ENCODE assay signal across 10 cellular contexts in genomic region chr5:135242021-135242480, GRCh38.
DNase-seq lines count a peak whose midpoint lies in the region; ATAC-seq, FAIRE-seq and TF ChIP-seq lines count a peak whose summit lies in the region.
"Had no signal": no experiment of that assay in that cellular context is flagged by ENCODE, and none has a peak within 500 bp of the region (broad histone marks: within the 10 kb centered on the region; RNA-seq: fewer than 3 reads in every experiment).

No MANE protein-coding gene starts in this region.

- CTCF ChIA-PET in MCF 10A (lab: Yijun Ruan, JAX) = interaction anchor here (1.1 to 2.1 kb wide), 2 partner anchors 33 to 90 kb away, joined by 3 to 7 read pairs; no protein-coding TSS in a partner anchor

- ATAC-seq in GM19452 (IDR thresholded peaks at IDR 0.05; ENCODE audit: unreplicated experiment) = no peak

- H3K27ac Mint-ChIP-seq in MCF 10A (ENCODE audit: low read depth, unreplicated experiment) = peak overlapping the region; percentile 40
- H3K27ac Mint-ChIP-seq: activated naive CD8-positive, alpha-beta T cell; progenitor cell of endocrine pancreas had no signal

- no peak for FAIRE-seq in kidney (lab: Jason Lieb, UNC)

- DNase-seq in HT1080 (ENCODE audit: low read depth) = peak; percentile 98
- peak; percentile 87 for DNase-seq in MCF 10A (ENCODE audit: unreplicated experiment)
- DNase-seq in kidney = peak; percentile 18
- no peak for DNase-seq in transverse colon
- DNase-seq in nucleus accumbens (lab: John Stamatoyannopoulos, UW) = no peak
- no peak for DNase-seq in OCI-M1 (lab: John Stamatoyannopoulos, UW)
- DNase-seq: NCI-H510A had no signal

- H3K9ac ChIP-seq in kidney (ENCODE audit: low read length in 2 of 2) = no peak overlapping the region

- H3K4me1 Mint-ChIP-seq in MCF 10A (ENCODE audit: insufficient read depth, unreplicated experiment) = peaks cover 50% of the 10 kb centered on the region

- H3K36me3 ChIP-seq in kidney (ENCODE audit: control insufficient read depth in 1 of 2, insufficient read depth in 2 of 2, low read length in 2 of 2) (no peaks in the 10 kb centered on the region), transverse colon (no peaks in the 10 kb centered on the region)

- no peak overlapping the region for H3K4me3 Mint-ChIP-seq in MCF 10A (ENCODE audit: unreplicated experiment)
- H3K4me3 Mint-ChIP-seq: activated naive CD8-positive, alpha-beta T cell had no signal

- H3K4me1 ChIP-seq in kidney (ENCODE audit: control insufficient read depth in 1 of 2, insufficient read depth in 1 of 2, low read depth in 1 of 2, low read length in 2 of 2) (peaks cover 0 to 2% of the 10 kb centered on the region in 2 donors), transverse colon (peaks cover 23 to 68% (median 33%) of the 10 kb centered on the region in 4 donors)

- TF ChIP-seq EP300 in transverse colon (IDR thresholded peaks at IDR 0.05; ENCODE audit: low read depth) = no peak

- no peaks in the 10 kb centered on the region for H3K9me3 ChIP-seq in kidney (ENCODE audit: control insufficient read depth in 1 of 2, low read length in 2 of 2)
- H3K9me3 ChIP-seq in transverse colon = no peaks in the 10 kb centered on the region

- POLR2A ChIA-PET in MCF 10A (lab: Yijun Ruan, JAX) = interaction anchor here (0.8 to 2.6 kb wide), 2 partner anchors 13 to 337 kb away, joined by 3 to 7 read pairs; partner anchors contain the start of gene PCBD2

- no peaks in the 10 kb centered on the region for H3K9me3 Mint-ChIP-seq in MCF 10A (ENCODE audit: unreplicated experiment)

- TF ChIP-seq CTCF in MCF 10A (IDR thresholded peaks at IDR 0.05; ENCODE audit: unreplicated experiment) (no peak), kidney (IDR thresholded peaks at IDR 0.05; ENCODE audit: borderline replicate concordance, extremely low read depth, insufficient read depth) (no peak), transverse colon (IDR thresholded peaks at IDR 0.05) (no peak)

- no peaks in the 10 kb centered on the region for H3K27me3 Mint-ChIP-seq in MCF 10A (ENCODE audit: insufficient read depth, unreplicated experiment)
- H3K27me3 Mint-ChIP-seq: activated naive CD8-positive, alpha-beta T cell had no signal

- in situ Hi-C loops in transverse colon (cut with MboI; ENCODE audit: low pct_ligation_motif_present in 1 of 4, low pct_unique_long_range_greater_than_20kb in 1 of 4, low sequenced_read_pairs in 3 of 4) = no loop called here

- 72% methylated on average over 6 of the region's 6 CpGs; no CpG with 5 or more reads in 1 of the 2 donors for WGBS in transverse colon (ENCODE audit: low coverage in 1 of 2), 2 donors

- intact Hi-C loops in MCF 10A (cut with micrococcal nuclease) (no loop called here), kidney (cut with DNase I) (no loop called here), transverse colon (cut with DNase I; ENCODE audit: low total_unique reads) (no loop called here)

- H3K27ac ChIP-seq in kidney (ENCODE audit: low read depth in 2 of 2, low read length in 2 of 2) (no peak overlapping the region), transverse colon (peak overlapping the region; percentile 48 to 92 (median 82))

- H3K27me3 ChIP-seq in transverse colon = no peaks in the 10 kb centered on the region

- BruUV-seq in MCF 10A (replicated peaks; lab: Mats Ljungman, UMichigan) = no TSS peak

- H3K4me3 ChIP-seq in kidney (ENCODE audit: low read length in 2 of 2) (no peak overlapping the region), transverse colon (no peak overlapping the region)

- H3K36me3 Mint-ChIP-seq in MCF 10A (ENCODE audit: insufficient read depth, unreplicated experiment) = no peaks in the 10 kb centered on the region
- H3K36me3 Mint-ChIP-seq: activated naive CD8-positive, alpha-beta T cell had no signal

- no peak for TF ChIP-seq POLR2A in transverse colon (IDR thresholded peaks at IDR 0.05)

Comparison
In these comparisons a context has a peak if more than half of its experiments do, and no peak if none do; other contexts are left out.
1. DNase-seq: peak in HT1080 (single experiment), MCF 10A (single experiment) and kidney (single experiment); none in transverse colon (single experiment), nucleus accumbens (0 of 56) and OCI-M1 (single experiment).
2. H3K27ac ChIP-seq: peak in transverse colon (4 of 4); none in kidney (0 of 2).